13 cellular contexts compared by ENCODE assay signal in genomic region chr2:172179045-172179742, GRCh38.
DNase-seq lines count a peak whose midpoint lies in the region; ATAC-seq, FAIRE-seq and TF ChIP-seq lines count a peak whose summit lies in the region.
"Had no signal": no experiment of that assay in that cellular context is flagged by ENCODE, and none has a peak within 500 bp of the region (broad histone marks: within the 10 kb centered on the region; RNA-seq: fewer than 3 reads in every experiment).

No MANE protein-coding gene starts in this region.

- no peak for FAIRE-seq in urothelium cell line (lab: Jason Lieb, UNC)

- H3K4me3 ChIP-seq in epithelial cell of proximal tubule (ENCODE audit: low read depth, low read length): no peak overlapping the region
- H3K4me3 ChIP-seq: GM23338 had no signal

- peak; percentile 13 for DNase-seq in stimulated activated CD4-positive, alpha-beta T cell treated with anti-CD3 and anti-CD28 coated beads, Interleukin-1b, Interleukin-23, amount 100 ng/mL, for 48 hours
- DNase-seq in stimulated activated CD4-positive, alpha-beta T cell treated with anti-CD3 and anti-CD28 coated beads, Interleukin-4, amount 100 ng/mL, for 1 hour: no peak
- DNase-seq in RPMI7951 (ENCODE audit: low read depth): peak; percentile 77
- DNase-seq in epithelial cell of proximal tubule (ENCODE audit: low read depth): peak; percentile 56
- peak; percentile 86 for DNase-seq in urothelium cell line (ENCODE audit: low spot score)
- DNase-seq in cerebellar nuclear complex (lab: John Stamatoyannopoulos, UW): no peak
- DNase-seq: activated gamma-delta T cell treated with Interleukin-2 at 50 U/mL for 16 hours, foreskin melanocyte, KG1, SIG-M5 had no signal

- TF ChIP-seq CTCF in epithelial cell of proximal tubule (conservative IDR thresholded peaks at IDR 0.05; ENCODE audit: low read depth, low read length): no peak

- ATAC-seq in GM21723 (IDR thresholded peaks at IDR 0.05; ENCODE audit: unreplicated experiment) (no peak), GM21576 (IDR thresholded peaks at IDR 0.05; ENCODE audit: unreplicated experiment) (no peak)
- ATAC-seq: GM23338 had no signal

Comparison
In these comparisons a context has a peak if more than half of its experiments do, and no peak if none do; other contexts are left out.
1. DNase-seq: peak in stimulated activated CD4-positive, alpha-beta T cell treated with anti-CD3 and anti-CD28 coated beads, Interleukin-1b, Interleukin-23, amount 100 ng/mL, for 48 hours (single experiment), RPMI7951 (single experiment), epithelial cell of proximal tubule (single experiment) and urothelium cell line (single experiment); none in stimulated activated CD4-positive, alpha-beta T cell treated with anti-CD3 and anti-CD28 coated beads, Interleukin-4, amount 100 ng/mL, for 1 hour (single experiment) and cerebellar nuclear complex (0 of 2).